1 cellular context compared by ENCODE assay signal in genomic region chr2:121755237-121756111, GRCh38.
TF ChIP-seq lines count a peak whose summit lies in the region.

TSS of gene TSN (plus strand) at chr2:121755651. CDS start at chr2:121755780, 129 bp downstream.

TF ChIP-seq in HepG2, 621 proteins besides CTCF, POLR2A, EP300 and RAD21 (continued from another document and continues in another):
- TF ChIP-seq TIGD3 (CRISPR knock-in tag; IDR thresholded peaks at IDR 0.05; ENCODE audit: borderline replicate concordance) (0 out of 2 replicates have a peak, but pooled peaks have one; percentile 49), ATF7 (IDR thresholded peaks at IDR 0.05) (no peak), ATF7 (CRISPR knock-in tag; IDR thresholded peaks at IDR 0.05) (no peak), MED13 (CRISPR knock-in tag; IDR thresholded peaks at IDR 0.05) (peak; percentile 78), ZFYVE20 (CRISPR knock-in tag; IDR thresholded peaks at IDR 0.05; ENCODE audit: borderline replicate concordance, low read depth) (peak; percentile 18; the same call in 1 of the 2 replicates), ZC3H4 (CRISPR knock-in tag; IDR thresholded peaks at IDR 0.05; ENCODE audit: borderline replicate concordance) (peak; percentile 59; the same call in 1 of the 2 replicates), CEBPG (CRISPR knock-in tag; IDR thresholded peaks at IDR 0.05) (peak; percentile 88), HOXD1 (CRISPR knock-in tag; IDR thresholded peaks at IDR 0.05) (peak; percentile 74; the same call in 1 of the 2 replicates), ZNF674 (CRISPR knock-in tag; IDR thresholded peaks at IDR 0.05; ENCODE audit: low read depth) (peak; percentile 95), ZNF484 (CRISPR knock-in tag; IDR thresholded peaks at IDR 0.05; ENCODE audit: borderline replicate concordance, low read depth) (no peak), ETV5 (CRISPR knock-in tag; IDR thresholded peaks at IDR 0.05; ENCODE audit: borderline replicate concordance) (peak; percentile 82), ZNF441 (CRISPR knock-in tag; IDR thresholded peaks at IDR 0.05; ENCODE audit: borderline replicate concordance) (peak; percentile 48; the same call in 1 of the 2 replicates), KAT2B (IDR thresholded peaks at IDR 0.05; ENCODE audit: borderline replicate concordance, low read depth, low read length) (no peak), HOXA7 (CRISPR knock-in tag; IDR thresholded peaks at IDR 0.05) (no peak), BATF2 (CRISPR knock-in tag; IDR thresholded peaks at IDR 0.05) (no peak; the same call in 1 of the 2 replicates), BRCA1 (CRISPR knock-in tag; IDR thresholded peaks at IDR 0.05) (0 out of 2 replicates have a peak, but pooled peaks have one; percentile 45), ZNF678 (CRISPR knock-in tag; IDR thresholded peaks at IDR 0.05) (no peak), GTF3A (CRISPR knock-in tag; conservative IDR thresholded peaks at IDR 0.05) (0 out of 2 replicates have a peak, but pooled peaks have one; percentile 69), ZNF460 (CRISPR knock-in tag; IDR thresholded peaks at IDR 0.05; ENCODE audit: borderline replicate concordance) (no peak), IRF9 (CRISPR knock-in tag; IDR thresholded peaks at IDR 0.05; ENCODE audit: borderline replicate concordance) (peak; percentile 95; the same call in 1 of the 2 replicates), FOXO1 (CRISPR knock-in tag; IDR thresholded peaks at IDR 0.05) (peak; percentile 87), POLR2G (IDR thresholded peaks at IDR 0.05; ENCODE audit: low read depth, low read length) (peak; percentile 93), GZF1 (CRISPR knock-in tag; IDR thresholded peaks at IDR 0.05) (peak; percentile 74; the same call in 1 of the 2 replicates), ZNF263 (CRISPR knock-in tag; IDR thresholded peaks at IDR 0.05) (peak; percentile 45; the same call in 1 of the 2 replicates), TBX3 (IDR thresholded peaks at IDR 0.05; ENCODE audit: borderline replicate concordance) (no peak), SAFB2 (CRISPR knock-in tag; IDR thresholded peaks at IDR 0.05; ENCODE audit: borderline replicate concordance, low read depth) (peak; percentile 94; the same call in 1 of the 2 replicates), POLR2AphosphoS5 (IDR thresholded peaks at IDR 0.05; ENCODE audit: low read depth, low read length) (peak; percentile 89), TP53 (CRISPR knock-in tag; conservative IDR thresholded peaks at IDR 0.05) (peak; percentile 85; the same call in 1 of the 2 replicates), ZNF614 (CRISPR knock-in tag; IDR thresholded peaks at IDR 0.05; ENCODE audit: borderline replicate concordance) (peak; percentile 96), PRDM4 (CRISPR knock-in tag; IDR thresholded peaks at IDR 0.05; ENCODE audit: borderline replicate concordance) (0 out of 2 replicates have a peak, but pooled peaks have one; percentile 82), SOX13 (IDR thresholded peaks at IDR 0.05) (no peak), SOX13 (CRISPR knock-in tag; conservative IDR thresholded peaks at IDR 0.05 in 1 of 2, IDR thresholded peaks at IDR 0.05 in 1 of 2) (peak in 1 of 2 experiments; percentile 69; a peak in 2 of 4 replicates)
- TF ChIP-seq, protein P1, sequence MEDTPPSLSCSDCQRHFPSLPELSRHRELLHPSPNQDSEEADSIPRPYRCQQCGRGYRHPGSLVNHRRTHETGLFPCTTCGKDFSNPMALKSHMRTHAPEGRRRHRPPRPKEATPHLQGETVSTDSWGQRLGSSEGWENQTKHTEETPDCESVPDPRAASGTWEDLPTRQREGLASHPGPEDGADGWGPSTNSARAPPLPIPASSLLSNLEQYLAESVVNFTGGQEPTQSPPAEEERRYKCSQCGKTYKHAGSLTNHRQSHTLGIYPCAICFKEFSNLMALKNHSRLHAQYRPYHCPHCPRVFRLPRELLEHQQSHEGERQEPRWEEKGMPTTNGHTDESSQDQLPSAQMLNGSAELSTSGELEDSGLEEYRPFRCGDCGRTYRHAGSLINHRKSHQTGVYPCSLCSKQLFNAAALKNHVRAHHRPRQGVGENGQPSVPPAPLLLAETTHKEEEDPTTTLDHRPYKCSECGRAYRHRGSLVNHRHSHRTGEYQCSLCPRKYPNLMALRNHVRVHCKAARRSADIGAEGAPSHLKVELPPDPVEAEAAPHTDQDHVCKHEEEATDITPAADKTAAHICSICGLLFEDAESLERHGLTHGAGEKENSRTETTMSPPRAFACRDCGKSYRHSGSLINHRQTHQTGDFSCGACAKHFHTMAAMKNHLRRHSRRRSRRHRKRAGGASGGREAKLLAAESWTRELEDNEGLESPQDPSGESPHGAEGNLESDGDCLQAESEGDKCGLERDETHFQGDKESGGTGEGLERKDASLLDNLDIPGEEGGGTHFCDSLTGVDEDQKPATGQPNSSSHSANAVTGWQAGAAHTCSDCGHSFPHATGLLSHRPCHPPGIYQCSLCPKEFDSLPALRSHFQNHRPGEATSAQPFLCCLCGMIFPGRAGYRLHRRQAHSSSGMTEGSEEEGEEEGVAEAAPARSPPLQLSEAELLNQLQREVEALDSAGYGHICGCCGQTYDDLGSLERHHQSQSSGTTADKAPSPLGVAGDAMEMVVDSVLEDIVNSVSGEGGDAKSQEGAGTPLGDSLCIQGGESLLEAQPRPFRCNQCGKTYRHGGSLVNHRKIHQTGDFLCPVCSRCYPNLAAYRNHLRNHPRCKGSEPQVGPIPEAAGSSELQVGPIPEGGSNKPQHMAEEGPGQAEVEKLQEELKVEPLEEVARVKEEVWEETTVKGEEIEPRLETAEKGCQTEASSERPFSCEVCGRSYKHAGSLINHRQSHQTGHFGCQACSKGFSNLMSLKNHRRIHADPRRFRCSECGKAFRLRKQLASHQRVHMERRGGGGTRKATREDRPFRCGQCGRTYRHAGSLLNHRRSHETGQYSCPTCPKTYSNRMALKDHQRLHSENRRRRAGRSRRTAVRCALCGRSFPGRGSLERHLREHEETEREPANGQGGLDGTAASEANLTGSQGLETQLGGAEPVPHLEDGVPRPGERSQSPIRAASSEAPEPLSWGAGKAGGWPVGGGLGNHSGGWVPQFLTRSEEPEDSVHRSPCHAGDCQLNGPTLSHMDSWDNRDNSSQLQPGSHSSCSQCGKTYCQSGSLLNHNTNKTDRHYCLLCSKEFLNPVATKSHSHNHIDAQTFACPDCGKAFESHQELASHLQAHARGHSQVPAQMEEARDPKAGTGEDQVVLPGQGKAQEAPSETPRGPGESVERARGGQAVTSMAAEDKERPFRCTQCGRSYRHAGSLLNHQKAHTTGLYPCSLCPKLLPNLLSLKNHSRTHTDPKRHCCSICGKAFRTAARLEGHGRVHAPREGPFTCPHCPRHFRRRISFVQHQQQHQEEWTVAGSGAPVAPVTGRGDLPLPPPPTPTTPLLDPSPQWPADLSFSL (CRISPR knock-in tag; IDR thresholded peaks at IDR 0.05) = no peak
- TF ChIP-seq, protein P2, sequence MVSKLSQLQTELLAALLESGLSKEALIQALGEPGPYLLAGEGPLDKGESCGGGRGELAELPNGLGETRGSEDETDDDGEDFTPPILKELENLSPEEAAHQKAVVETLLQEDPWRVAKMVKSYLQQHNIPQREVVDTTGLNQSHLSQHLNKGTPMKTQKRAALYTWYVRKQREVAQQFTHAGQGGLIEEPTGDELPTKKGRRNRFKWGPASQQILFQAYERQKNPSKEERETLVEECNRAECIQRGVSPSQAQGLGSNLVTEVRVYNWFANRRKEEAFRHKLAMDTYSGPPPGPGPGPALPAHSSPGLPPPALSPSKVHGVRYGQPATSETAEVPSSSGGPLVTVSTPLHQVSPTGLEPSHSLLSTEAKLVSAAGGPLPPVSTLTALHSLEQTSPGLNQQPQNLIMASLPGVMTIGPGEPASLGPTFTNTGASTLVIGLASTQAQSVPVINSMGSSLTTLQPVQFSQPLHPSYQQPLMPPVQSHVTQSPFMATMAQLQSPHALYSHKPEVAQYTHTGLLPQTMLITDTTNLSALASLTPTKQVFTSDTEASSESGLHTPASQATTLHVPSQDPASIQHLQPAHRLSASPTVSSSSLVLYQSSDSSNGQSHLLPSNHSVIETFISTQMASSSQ (IDR thresholded peaks at IDR 0.05; ENCODE audit: low read depth) = no peak
- TF ChIP-seq, protein P2 (CRISPR knock-in tag; IDR thresholded peaks at IDR 0.05; ENCODE audit: borderline replicate concordance) = peak; percentile 89; the same call in 1 of the 2 replicates
- TF ChIP-seq, protein P3, sequence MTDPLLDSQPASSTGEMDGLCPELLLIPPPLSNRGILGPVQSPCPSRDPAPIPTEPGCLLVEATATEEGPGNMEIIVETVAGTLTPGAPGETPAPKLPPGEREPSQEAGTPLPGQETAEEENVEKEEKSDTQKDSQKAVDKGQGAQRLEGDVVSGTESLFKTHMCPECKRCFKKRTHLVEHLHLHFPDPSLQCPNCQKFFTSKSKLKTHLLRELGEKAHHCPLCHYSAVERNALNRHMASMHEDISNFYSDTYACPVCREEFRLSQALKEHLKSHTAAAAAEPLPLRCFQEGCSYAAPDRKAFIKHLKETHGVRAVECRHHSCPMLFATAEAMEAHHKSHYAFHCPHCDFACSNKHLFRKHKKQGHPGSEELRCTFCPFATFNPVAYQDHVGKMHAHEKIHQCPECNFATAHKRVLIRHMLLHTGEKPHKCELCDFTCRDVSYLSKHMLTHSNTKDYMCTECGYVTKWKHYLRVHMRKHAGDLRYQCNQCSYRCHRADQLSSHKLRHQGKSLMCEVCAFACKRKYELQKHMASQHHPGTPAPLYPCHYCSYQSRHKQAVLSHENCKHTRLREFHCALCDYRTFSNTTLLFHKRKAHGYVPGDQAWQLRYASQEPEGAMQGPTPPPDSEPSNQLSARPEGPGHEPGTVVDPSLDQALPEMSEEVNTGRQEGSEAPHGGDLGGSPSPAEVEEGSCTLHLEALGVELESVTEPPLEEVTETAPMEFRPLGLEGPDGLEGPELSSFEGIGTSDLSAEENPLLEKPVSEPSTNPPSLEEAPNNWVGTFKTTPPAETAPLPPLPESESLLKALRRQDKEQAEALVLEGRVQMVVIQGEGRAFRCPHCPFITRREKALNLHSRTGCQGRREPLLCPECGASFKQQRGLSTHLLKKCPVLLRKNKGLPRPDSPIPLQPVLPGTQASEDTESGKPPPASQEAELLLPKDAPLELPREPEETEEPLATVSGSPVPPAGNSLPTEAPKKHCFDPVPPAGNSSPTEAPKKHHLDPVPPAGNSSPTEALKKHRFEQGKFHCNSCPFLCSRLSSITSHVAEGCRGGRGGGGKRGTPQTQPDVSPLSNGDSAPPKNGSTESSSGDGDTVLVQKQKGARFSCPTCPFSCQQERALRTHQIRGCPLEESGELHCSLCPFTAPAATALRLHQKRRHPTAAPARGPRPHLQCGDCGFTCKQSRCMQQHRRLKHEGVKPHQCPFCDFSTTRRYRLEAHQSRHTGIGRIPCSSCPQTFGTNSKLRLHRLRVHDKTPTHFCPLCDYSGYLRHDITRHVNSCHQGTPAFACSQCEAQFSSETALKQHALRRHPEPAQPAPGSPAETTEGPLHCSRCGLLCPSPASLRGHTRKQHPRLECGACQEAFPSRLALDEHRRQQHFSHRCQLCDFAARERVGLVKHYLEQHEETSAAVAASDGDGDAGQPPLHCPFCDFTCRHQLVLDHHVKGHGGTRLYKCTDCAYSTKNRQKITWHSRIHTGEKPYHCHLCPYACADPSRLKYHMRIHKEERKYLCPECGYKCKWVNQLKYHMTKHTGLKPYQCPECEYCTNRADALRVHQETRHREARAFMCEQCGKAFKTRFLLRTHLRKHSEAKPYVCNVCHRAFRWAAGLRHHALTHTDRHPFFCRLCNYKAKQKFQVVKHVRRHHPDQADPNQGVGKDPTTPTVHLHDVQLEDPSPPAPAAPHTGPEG (CRISPR knock-in tag; IDR thresholded peaks at IDR 0.05) = peak; percentile 60; the same call in 1 of the 2 replicates
